ENCODE assay signal across 11 cellular contexts in the genomic region with DNA sequence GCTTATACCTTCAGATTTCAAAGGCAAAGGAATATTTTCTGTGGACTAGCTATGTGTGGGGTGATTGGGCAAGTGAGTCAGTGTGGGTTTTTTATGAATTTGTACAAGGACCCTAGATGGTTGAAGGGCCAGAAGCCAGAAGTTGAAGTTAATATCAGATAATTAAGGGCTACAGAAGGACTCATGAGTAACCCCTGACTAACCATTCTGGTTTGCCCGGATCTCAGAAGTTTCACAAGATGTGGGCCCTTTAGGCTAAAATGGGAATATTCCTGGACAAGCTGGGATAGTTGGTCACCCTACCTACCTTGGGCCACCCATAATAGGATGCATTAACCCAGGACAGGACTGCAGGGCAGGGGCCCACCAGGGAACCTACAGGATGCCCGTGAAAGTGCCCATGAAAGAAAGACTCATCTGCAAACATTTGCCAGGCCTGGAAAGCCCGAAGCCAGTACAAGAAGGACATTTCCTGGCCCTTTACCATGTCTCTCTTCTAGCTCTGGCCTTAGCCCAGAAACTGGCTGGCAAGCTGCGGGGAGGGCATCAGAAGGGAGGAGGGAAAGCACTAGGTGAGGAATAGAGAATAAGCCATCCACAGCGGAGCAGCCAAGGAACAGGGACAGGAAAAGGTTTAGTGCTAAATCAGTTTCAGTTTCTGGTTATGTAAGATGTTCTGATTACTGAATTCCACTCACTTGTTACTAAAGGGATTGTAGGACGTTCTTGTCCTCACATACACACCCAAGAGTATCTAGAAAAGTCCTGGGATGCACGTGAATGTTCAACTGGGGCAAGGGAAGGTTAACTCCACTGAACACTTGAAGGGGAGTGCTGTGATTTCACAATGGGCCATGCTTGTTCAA. TPM values are rescaled to one million over a fixed set of nuclear protein-coding genes. Genes with fewer than 3 reads are reported as not detected.
DNase-seq lines count a peak whose midpoint lies in the region; ATAC-seq and TF ChIP-seq lines count a peak whose summit lies in the region.
"Had no signal": no experiment of that assay in that cellular context is flagged by ENCODE, and none has a peak within 500 bp of the region (broad histone marks: within the 10 kb centered on the region; RNA-seq: fewer than 3 reads in every experiment).

No MANE protein-coding gene starts in this region.

- peak; percentile 85 for ATAC-seq in RWPE2 (ENCODE audit: low read depth)
- peak; percentile 56 for ATAC-seq in sciatic nerve
- no peak for ATAC-seq in HG02759 (IDR thresholded peaks at IDR 0.05; ENCODE audit: unreplicated experiment)

- in situ Hi-C loops in G401 (cut with HindIII; ENCODE audit: low sequenced_read_pairs): no loop called here

- no peak for TF ChIP-seq CTCF in RWPE2 (IDR thresholded peaks at IDR 0.05; ENCODE audit: poor library complexity, severe bottlenecking)
- TF ChIP-seq CTCF in fibroblast of pulmonary artery (IDR thresholded peaks at IDR 0.05; ENCODE audit: low read length, missing control alignments): no peak

- H3K36me3 ChIP-seq in RWPE2 (ENCODE audit: low read depth): no peaks in the 10 kb centered on the region

- H3K4me1 ChIP-seq in RWPE2 (ENCODE audit: insufficient read depth, poor library complexity, severe bottlenecking): peaks cover 33% of the 10 kb centered on the region

- no peaks in the 10 kb centered on the region for H3K27me3 ChIP-seq in RWPE2 (ENCODE audit: insufficient read depth, poor library complexity, severe bottlenecking)

- DNase-seq in G401 (ENCODE audit: low spot score): peak; percentile 91
- DNase-seq in RWPE2 (ENCODE audit: low spot score): no peak
- DNase-seq in fibroblast of pulmonary artery (ENCODE audit: low read depth): peak; percentile 60
- no peak for DNase-seq in sciatic nerve (ENCODE audit: low spot score)
- no peak for DNase-seq in putamen (ENCODE audit: low spot score)
- no peak for DNase-seq in NCI-H128 (lab: John Stamatoyannopoulos, UW; ENCODE audit: unreplicated experiment)
- no peak for DNase-seq in NCI-H1092 (lab: John Stamatoyannopoulos, UW)
- DNase-seq: NCI-H2081 had no signal

- no peaks in the 10 kb centered on the region for H3K9me3 ChIP-seq in RWPE2 (ENCODE audit: severe bottlenecking)

- intact Hi-C loops in sciatic nerve (cut with DNase I): no loop called here

- H3K27ac ChIP-seq in RWPE2 (ENCODE audit: poor library complexity, severe bottlenecking): peak overlapping the region; percentile 85

- H3K4me3 ChIP-seq in RWPE2 (ENCODE audit: severe bottlenecking) (no peak overlapping the region), fibroblast of pulmonary artery (replicated peaks; ENCODE audit: low read depth, low read length) (no peak overlapping the region)

RNA-seq across cellular contexts. Expression of a gene that starts 33.6 kb away (rescaled TPM):
- not detected in 2 replicates for total RNA-seq in G401 (2014; rRNA removed; shearing (Covaris generic))
- not detected for total RNA-seq in sciatic nerve
- total RNA-seq: activated T-helper 1 cell treated with anti-CD3 and anti-CD28 coated beads, Interleukin-12 subunit alpha, Interleukin-12 subunit beta, Interleukin-2, Interleukin-4 antibody, amounts not matched to agents 30 ng/mL and 10 ng/mL and 1 ng/mL, durations not matched to agents 14 hours and 24 hours and 36 hours; myocyte had no signal

RNA-seq across cellular contexts. Expression of a gene that starts 44.4 kb away (rescaled TPM):
- total RNA-seq in G401 (2014; rRNA removed; shearing (Covaris generic)): not detected in 2 replicates
- 11.8 TPM for total RNA-seq in sciatic nerve

Comparison
In these comparisons a context has a peak if more than half of its experiments do, and no peak if none do; other contexts are left out.
1. DNase-seq: peak in G401 (single experiment) and fibroblast of pulmonary artery (single experiment); none in RWPE2 (single experiment), sciatic nerve (single experiment), putamen (single experiment), NCI-H128 (single experiment) and NCI-H1092 (single experiment).
2. RNA of a gene that starts 44.4 kb away (total RNA-seq): 11.8 TPM in sciatic nerve (single experiment); not detected in G401; every median in the first group is over 10 times any median in the second.